In genomic region chr11:29963068-29963467, GRCh38 we compare ENCODE assay signal across 6 cellular contexts. TPM values are rescaled to one million over a fixed set of nuclear protein-coding genes. Genes with fewer than 3 reads are reported as not detected.
"Had no signal": no experiment of that assay in that cellular context is flagged by ENCODE, and none has a peak within 500 bp of the region (broad histone marks: within the 10 kb centered on the region; RNA-seq: fewer than 3 reads in every experiment).

No MANE protein-coding gene starts in this region.

- H3K4me3 ChIP-seq: K562 had no signal

- DNase-seq: IMR-90 had no signal

- ATAC-seq: HepG2, K562 had no signal

- H3K27ac ChIP-seq: HL-60 had no signal

RNA-seq across cellular contexts. Expression of gene KCNA4, which starts 53.8 kb away (rescaled TPM):
- total RNA-seq: HepG2, HT1080, IMR-90, K562 had no signal
- polyA plus RNA-seq: HepG2, IgD-negative memory B cell, IMR-90, K562 had no signal
